ENCODE assay signal across 2 cellular contexts in the genomic region with DNA sequence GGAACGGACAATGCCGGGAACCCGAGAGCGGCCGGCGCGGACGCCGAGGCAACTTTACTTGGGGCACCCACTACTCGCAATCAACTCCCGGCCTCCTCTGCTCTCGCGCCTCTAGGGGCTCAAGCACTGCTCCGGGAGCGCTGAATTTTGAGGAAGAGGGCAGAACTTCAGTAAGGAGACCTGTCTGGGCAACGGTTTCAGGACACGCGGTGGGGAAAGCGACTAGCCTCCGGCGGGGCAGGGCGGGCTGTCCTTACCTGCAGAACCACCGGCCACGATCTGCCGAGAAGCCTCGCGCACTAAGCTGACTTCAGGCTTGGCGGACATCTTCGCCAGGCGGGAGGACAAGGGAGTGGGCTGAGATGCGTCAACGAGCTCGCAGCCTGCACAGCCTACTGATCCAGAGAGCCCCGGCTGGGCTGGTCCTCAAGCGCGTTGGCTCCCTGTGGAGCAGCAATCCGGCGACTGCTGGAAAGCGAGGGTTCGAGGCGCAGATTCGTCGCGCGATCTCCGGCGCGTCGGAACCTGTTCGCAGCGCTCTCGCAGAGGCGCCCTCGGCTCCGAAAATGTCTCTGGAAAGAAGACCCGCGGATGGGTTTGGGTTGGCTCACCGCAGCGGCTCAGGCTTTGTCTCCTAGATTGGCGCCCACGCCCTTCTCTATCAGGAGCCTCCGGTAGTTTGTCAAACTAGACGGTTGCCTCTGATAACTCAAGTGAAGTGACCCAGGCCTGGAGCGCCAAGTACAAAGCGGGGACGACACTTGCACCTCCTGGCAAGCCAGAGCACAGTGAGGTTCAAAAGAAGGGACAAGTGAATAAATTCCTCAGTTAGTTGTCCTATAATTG.
TF ChIP-seq lines count a peak whose summit lies in the region.

Gene SLC25A21, minus strand, starts transcription at position 583 of the 846 bp plus-strand sequence.

TF ChIP-seq in A549, 52 proteins besides CTCF, POLR2A, EP300 and RAD21 (continued from another document):
- TF ChIP-seq, protein P1, sequence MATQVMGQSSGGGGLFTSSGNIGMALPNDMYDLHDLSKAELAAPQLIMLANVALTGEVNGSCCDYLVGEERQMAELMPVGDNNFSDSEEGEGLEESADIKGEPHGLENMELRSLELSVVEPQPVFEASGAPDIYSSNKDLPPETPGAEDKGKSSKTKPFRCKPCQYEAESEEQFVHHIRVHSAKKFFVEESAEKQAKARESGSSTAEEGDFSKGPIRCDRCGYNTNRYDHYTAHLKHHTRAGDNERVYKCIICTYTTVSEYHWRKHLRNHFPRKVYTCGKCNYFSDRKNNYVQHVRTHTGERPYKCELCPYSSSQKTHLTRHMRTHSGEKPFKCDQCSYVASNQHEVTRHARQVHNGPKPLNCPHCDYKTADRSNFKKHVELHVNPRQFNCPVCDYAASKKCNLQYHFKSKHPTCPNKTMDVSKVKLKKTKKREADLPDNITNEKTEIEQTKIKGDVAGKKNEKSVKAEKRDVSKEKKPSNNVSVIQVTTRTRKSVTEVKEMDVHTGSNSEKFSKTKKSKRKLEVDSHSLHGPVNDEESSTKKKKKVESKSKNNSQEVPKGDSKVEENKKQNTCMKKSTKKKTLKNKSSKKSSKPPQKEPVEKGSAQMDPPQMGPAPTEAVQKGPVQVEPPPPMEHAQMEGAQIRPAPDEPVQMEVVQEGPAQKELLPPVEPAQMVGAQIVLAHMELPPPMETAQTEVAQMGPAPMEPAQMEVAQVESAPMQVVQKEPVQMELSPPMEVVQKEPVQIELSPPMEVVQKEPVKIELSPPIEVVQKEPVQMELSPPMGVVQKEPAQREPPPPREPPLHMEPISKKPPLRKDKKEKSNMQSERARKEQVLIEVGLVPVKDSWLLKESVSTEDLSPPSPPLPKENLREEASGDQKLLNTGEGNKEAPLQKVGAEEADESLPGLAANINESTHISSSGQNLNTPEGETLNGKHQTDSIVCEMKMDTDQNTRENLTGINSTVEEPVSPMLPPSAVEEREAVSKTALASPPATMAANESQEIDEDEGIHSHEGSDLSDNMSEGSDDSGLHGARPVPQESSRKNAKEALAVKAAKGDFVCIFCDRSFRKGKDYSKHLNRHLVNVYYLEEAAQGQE (IDR thresholded peaks at IDR 0.05), result peak; percentile 72
- TF ChIP-seq GATA3 (IDR thresholded peaks at IDR 0.05; ENCODE audit: borderline replicate concordance) (peak; percentile 33; the same call in 1 of the 2 replicates), HMGXB4 (CRISPR knock-in tag; IDR thresholded peaks at IDR 0.05; ENCODE audit: borderline replicate concordance) (no peak), PHF8 (IDR thresholded peaks at IDR 0.05; ENCODE audit: borderline replicate concordance, low read depth) (peak; percentile 89), SMC3 (IDR thresholded peaks at IDR 0.05) (peak; percentile 9; the same call in 1 of the 3 replicates), BCL3 (IDR thresholded peaks at IDR 0.05) (peak; percentile 68; the same call in 2 of the 3 replicates), PBX3 (IDR thresholded peaks at IDR 0.05) (peak; percentile 71), BHLHE40 (IDR thresholded peaks at IDR 0.05; ENCODE audit: low read depth, low read length) (no peak), KDM5A (IDR thresholded peaks at IDR 0.05) (peak; percentile 43; the same call in 1 of the 2 replicates), JUN (IDR thresholded peaks at IDR 0.05) (peak; percentile 55 to 80; a peak in 4 of 5 replicates), TP53 (CRISPR knock-in tag; IDR thresholded peaks at IDR 0.05) (no peak), CHD2 (IDR thresholded peaks at IDR 0.05; ENCODE audit: low read length, partially characterized antibody) (peak; percentile 45), ZNF302 (CRISPR knock-in tag; IDR thresholded peaks at IDR 0.05) (no peak), RNF2 (IDR thresholded peaks at IDR 0.05; ENCODE audit: borderline replicate concordance, low read depth) (no peak), ATOH8 (CRISPR knock-in tag; IDR thresholded peaks at IDR 0.05; ENCODE audit: low read depth) (no peak), CEBPB (IDR thresholded peaks at IDR 0.05) (peak in 1 of 2 experiments; percentile 42; a peak in 1 of 4 replicates)

TF ChIP-seq in HEK293, 187 proteins besides CTCF, POLR2A, EP300 and RAD21 (continued from another document and continues in another):
- peak; percentile 67 for TF ChIP-seq ZNF335 (tag by site-specific recombination; conservative IDR thresholded peaks at IDR 0.05)
- no peak for TF ChIP-seq SETDB1 (IDR thresholded peaks at IDR 0.05; ENCODE audit: insufficient read length, low read length)
- no peak for TF ChIP-seq ZNF223 (tag by site-specific recombination; IDR thresholded peaks at IDR 0.05)
- TF ChIP-seq ZNF324 (tag by site-specific recombination; IDR thresholded peaks at IDR 0.05), result peak; percentile 63; the same call in 1 of the 2 replicates
- TF ChIP-seq ZNF571 (tag by site-specific recombination; IDR thresholded peaks at IDR 0.05), result no peak
- TF ChIP-seq REPIN1 (tag by site-specific recombination; IDR thresholded peaks at IDR 0.05; ENCODE audit: low read depth), result no peak; the same call in 1 of the 2 replicates
- no peak for TF ChIP-seq ZNF621 (tag by site-specific recombination; IDR thresholded peaks at IDR 0.05)
- no peak for TF ChIP-seq MYNN (tag by site-specific recombination; IDR thresholded peaks at IDR 0.05; ENCODE audit: borderline replicate concordance)
- TF ChIP-seq ZBTB44 (tag by site-specific recombination; IDR thresholded peaks at IDR 0.05), result no peak
- TF ChIP-seq BCL11B (tag by site-specific recombination; IDR thresholded peaks at IDR 0.05; ENCODE audit: low read depth), result no peak
- 0 out of 2 replicates have a peak, but pooled peaks have one; percentile 39 for TF ChIP-seq ZNF837 (tag by site-specific recombination; IDR thresholded peaks at IDR 0.05)
- no peak for TF ChIP-seq ZNF354C (tag by site-specific recombination; IDR thresholded peaks at IDR 0.05; ENCODE audit: borderline replicate concordance, low read depth)
- TF ChIP-seq ZNF785 (tag by site-specific recombination; IDR thresholded peaks at IDR 0.05), result no peak
- TF ChIP-seq, protein P2, sequence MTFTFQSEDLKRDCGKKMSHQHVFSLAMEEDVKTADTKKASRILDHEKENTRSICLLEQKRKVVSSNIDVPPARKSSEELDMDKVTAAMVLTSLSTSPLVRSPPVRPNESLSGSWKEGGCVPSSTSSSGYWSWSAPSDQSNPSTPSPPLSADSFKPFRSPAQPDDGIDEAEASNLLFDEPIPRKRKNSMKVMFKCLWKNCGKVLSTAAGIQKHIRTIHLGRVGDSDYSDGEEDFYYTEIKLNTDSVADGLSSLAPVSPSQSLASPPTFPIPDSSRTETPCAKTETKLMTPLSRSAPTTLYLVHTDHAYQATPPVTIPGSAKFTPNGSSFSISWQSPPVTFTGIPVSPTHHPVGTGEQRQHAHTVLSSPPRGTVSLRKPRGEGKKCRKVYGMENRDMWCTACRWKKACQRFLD (tag by site-specific recombination; IDR thresholded peaks at IDR 0.05), result no peak
- peak; percentile 35; the same call in 1 of the 2 replicates for TF ChIP-seq PATZ1 (tag by site-specific recombination; IDR thresholded peaks at IDR 0.05)
- peak; percentile 99 for TF ChIP-seq ZBTB17 (tag by site-specific recombination; IDR thresholded peaks at IDR 0.05)
- TF ChIP-seq ZNF561 (tag by site-specific recombination; IDR thresholded peaks at IDR 0.05; ENCODE audit: borderline replicate concordance), result 0 out of 2 replicates have a peak, but pooled peaks have one; percentile 63
- TF ChIP-seq ZNF214 (tag by site-specific recombination; IDR thresholded peaks at IDR 0.05; ENCODE audit: borderline replicate concordance), result no peak
- no peak for TF ChIP-seq ZNF521 (tag by site-specific recombination; IDR thresholded peaks at IDR 0.05)
- no peak for TF ChIP-seq ZNF140 (tag by site-specific recombination; IDR thresholded peaks at IDR 0.05)
- no peak for TF ChIP-seq ZNF510 (tag by site-specific recombination; IDR thresholded peaks at IDR 0.05; ENCODE audit: insufficient replicate concordance)
- TF ChIP-seq ZNF16 (tag by site-specific recombination; IDR thresholded peaks at IDR 0.05; ENCODE audit: low read depth), result no peak
- TF ChIP-seq ZNF138 (tag by site-specific recombination; IDR thresholded peaks at IDR 0.05; ENCODE audit: borderline replicate concordance), result no peak
- TF ChIP-seq ZFHX2 (tag by site-specific recombination; conservative IDR thresholded peaks at IDR 0.05), result peak; percentile 56
- TF ChIP-seq BCL11A (tag by site-specific recombination; IDR thresholded peaks at IDR 0.05; ENCODE audit: low read depth), result no peak
- TF ChIP-seq ZNF596 (tag by site-specific recombination; IDR thresholded peaks at IDR 0.05), result no peak
- no peak for TF ChIP-seq ZNF280C (tag by site-specific recombination; IDR thresholded peaks at IDR 0.05)
- no peak for TF ChIP-seq ZNF555 (tag by site-specific recombination; conservative IDR thresholded peaks at IDR 0.05)
- no peak for TF ChIP-seq ZNF175 (tag by site-specific recombination; IDR thresholded peaks at IDR 0.05)
- no peak for TF ChIP-seq AEBP2 (tag by site-specific recombination; IDR thresholded peaks at IDR 0.05; ENCODE audit: borderline replicate concordance)
- TF ChIP-seq ZBTB21 (tag by site-specific recombination; IDR thresholded peaks at IDR 0.05), result no peak; the same call in 1 of the 2 replicates
- peak; percentile 77 for TF ChIP-seq ZNF341 (tag by site-specific recombination; IDR thresholded peaks at IDR 0.05; ENCODE audit: low read depth)
- peak; percentile 46; the same call in 1 of the 2 replicates for TF ChIP-seq ZNF501 (tag by site-specific recombination; IDR thresholded peaks at IDR 0.05)
- TF ChIP-seq ZSCAN16 (tag by site-specific recombination; IDR thresholded peaks at IDR 0.05), result no peak
